Comparison of ENCODE assay signal across 9 cellular contexts in genomic region chr1:244665771-244666217, GRCh38.
DNase-seq lines count a peak whose midpoint lies in the region; ATAC-seq, FAIRE-seq and TF ChIP-seq lines count a peak whose summit lies in the region.
"Had no signal": no experiment of that assay in that cellular context is flagged by ENCODE, and none has a peak within 500 bp of the region (broad histone marks: within the 10 kb centered on the region; RNA-seq: fewer than 3 reads in every experiment).

No MANE protein-coding gene starts in this region.

- H3K36me3 ChIP-seq in HEK293 (ENCODE audit: control insufficient read depth in 2 of 2, insufficient read depth in 1 of 2, low read length in 2 of 2), result 0 out of 3 replicates have a peak, but pooled peaks cover 0 to 2% of the 10 kb centered on the region in 2 experiments

- peaks cover 27% of the 10 kb centered on the region for H3K4me1 ChIP-seq in HEK293 (ENCODE audit: control insufficient read depth, insufficient read depth, low read length)

- H3K9me3 ChIP-seq in HEK293 (ENCODE audit: control insufficient read depth, insufficient read depth, low read depth, low read length), result no peaks in the 10 kb centered on the region

- no peak overlapping the region for H3K27ac Mint-ChIP-seq in memory B cell
- H3K27ac Mint-ChIP-seq in T-helper 2 cell treated with Interferon-gamma antibody and Interleukin-4, amounts not matched to agents 5 μg/mL and 100 μg/mL, for 36 hours, result no peak overlapping the region

- peaks cover 14% of the 10 kb centered on the region for H3K4me1 Mint-ChIP-seq in memory B cell
- H3K4me1 Mint-ChIP-seq in T-helper 2 cell treated with Interferon-gamma antibody and Interleukin-4, amounts not matched to agents 5 μg/mL and 100 μg/mL, for 36 hours (ENCODE audit: low read depth), result peaks cover 2% of the 10 kb centered on the region

- POLR2A ChIA-PET in HEK293 (lab: Yijun Ruan, JAX), result no interaction called here

- CTCF ChIA-PET in HEK293 (lab: Yijun Ruan, JAX), result interaction anchor here (0.6 to 1.6 kb wide), 3 partner anchors 11 to 62 kb away, joined by 3 to 6 read pairs (median 4); no protein-coding TSS in a partner anchor

- ATAC-seq in GM18511 (IDR thresholded peaks at IDR 0.05; ENCODE audit: unreplicated experiment), result peak; percentile 95
- peak; percentile 83 for ATAC-seq in memory B cell (ENCODE audit: low read depth)

- peak overlapping the region; percentile 19; the same call in 1 of the 2 replicates for H3K27ac ChIP-seq in HEK293 (ENCODE audit: extremely low read depth, low read depth, low read length)
- H3K27ac ChIP-seq: skin epidermis had no signal

- no peak overlapping the region for H3K4me3 Mint-ChIP-seq in memory B cell
- no peak overlapping the region for H3K4me3 Mint-ChIP-seq in T-helper 2 cell treated with Interferon-gamma antibody and Interleukin-4, amounts not matched to agents 5 μg/mL and 100 μg/mL, for 36 hours

- peaks cover 4% of the 10 kb centered on the region for H3K36me3 Mint-ChIP-seq in memory B cell
- peaks cover 19% of the 10 kb centered on the region for H3K36me3 Mint-ChIP-seq in T-helper 2 cell treated with Interferon-gamma antibody and Interleukin-4, amounts not matched to agents 5 μg/mL and 100 μg/mL, for 36 hours (ENCODE audit: low read depth)

- DNase-seq in NCI-H2107 treated with DMSO at 0.1 percent for 48 hours (lab: John Stamatoyannopoulos, UW; ENCODE audit: unreplicated experiment), result peak; percentile 98
- DNase-seq in memory B cell (ENCODE audit: low spot score in 2 of 2), result no peak
- DNase-seq in activated CD4-positive, alpha-beta T cell treated with anti-CD3 and anti-CD28 coated beads for 48 hours, result no peak
- DNase-seq in HTR-8/SVneo (ENCODE audit: insufficient read length, low spot score), result no peak
- no peak for DNase-seq in HuH-7 (ENCODE audit: low spot score)
- DNase-seq in T-helper 2 cell treated with Interferon-gamma antibody and Interleukin-4, amounts not matched to agents 5 μg/mL and 100 μg/mL, for 36 hours (ENCODE audit: low spot score), result no peak

- H3K9me3 Mint-ChIP-seq in memory B cell, result no peaks in the 10 kb centered on the region
- no peaks in the 10 kb centered on the region for H3K9me3 Mint-ChIP-seq in T-helper 2 cell treated with Interferon-gamma antibody and Interleukin-4, amounts not matched to agents 5 μg/mL and 100 μg/mL, for 36 hours

- FAIRE-seq in HTR-8/SVneo (lab: Jason Lieb, UNC), result no peak

- H3K4me3 ChIP-seq in HEK293 (ENCODE audit: low read depth, low read length), result no peak overlapping the region
- H3K4me3 ChIP-seq: skin epidermis had no signal

- H3K27me3 Mint-ChIP-seq in memory B cell, result no peaks in the 10 kb centered on the region
- no peaks in the 10 kb centered on the region for H3K27me3 Mint-ChIP-seq in T-helper 2 cell treated with Interferon-gamma antibody and Interleukin-4, amounts not matched to agents 5 μg/mL and 100 μg/mL, for 36 hours (ENCODE audit: low read depth)

- no peak for TF ChIP-seq CTCF in HEK293 (tag by site-specific recombination; IDR thresholded peaks at IDR 0.05)

TF ChIP-seq in HEK293, 187 proteins besides CTCF, POLR2A, EP300 and RAD21 (continues in another document):
- TF ChIP-seq ELK4 (IDR thresholded peaks at IDR 0.05; ENCODE audit: borderline replicate concordance, low read depth, low read length), result no peak
- TF ChIP-seq ZBTB7A (tag by site-specific recombination; IDR thresholded peaks at IDR 0.05; ENCODE audit: low read depth), result no peak
- no peak for TF ChIP-seq REST (tag by site-specific recombination; IDR thresholded peaks at IDR 0.05)
- TF ChIP-seq ZBTB26 (tag by site-specific recombination; optimal IDR thresholded peaks at IDR 0.05), result no peak
- no peak for TF ChIP-seq ZNF473 (tag by site-specific recombination; IDR thresholded peaks at IDR 0.05)
- no peak for TF ChIP-seq ZNF548 (tag by site-specific recombination; IDR thresholded peaks at IDR 0.05)
- no peak for TF ChIP-seq HOXC10 (CRISPR knock-in tag; IDR thresholded peaks at IDR 0.05)
- 0 out of 2 replicates have a peak, but pooled peaks have one; percentile 38 for TF ChIP-seq ZNF513 (tag by site-specific recombination; IDR thresholded peaks at IDR 0.05)
- TF ChIP-seq ZNF530 (tag by site-specific recombination; IDR thresholded peaks at IDR 0.05; ENCODE audit: low read depth), result no peak
- TF ChIP-seq HOXD13 (CRISPR knock-in tag; IDR thresholded peaks at IDR 0.05; ENCODE audit: borderline replicate concordance), result no peak
- no peak for TF ChIP-seq ZBTB10 (tag by site-specific recombination; IDR thresholded peaks at IDR 0.05)
